In genomic region chr2:64653174-64654062, GRCh38 we compare ENCODE assay signal across 8 cellular contexts. TPM values are rescaled to one million over a fixed set of nuclear protein-coding genes. Genes with fewer than 3 reads are reported as not detected.
DNase-seq lines count a peak whose midpoint lies in the region; ATAC-seq and TF ChIP-seq lines count a peak whose summit lies in the region.

Gene SERTAD2 (minus strand): TSS chr2:64653913. CDS start chr2:64636871, 17,042 bp downstream.

- intact Hi-C loops in posterior cingulate gyrus (cut with DNase I) (loop anchor here (1.0 to 5.0 kb wide), 4 partner anchors 97 to 211 kb away; partner anchors contain the start of gene AFTPH), upper lobe of right lung (cut with DNase I) (no loop called here)

- peaks cover 4% of the 10 kb centered on the region for H3K36me3 Mint-ChIP-seq in activated naive CD8-positive, alpha-beta T cell treated with anti-CD3 and anti-CD28 coated beads, Interleukin-2, amount 10 ng/mL, durations not matched to agents 7 days and 5 days

- H3K27ac Mint-ChIP-seq in activated naive CD8-positive, alpha-beta T cell treated with anti-CD3 and anti-CD28 coated beads, Interleukin-2, amount 10 ng/mL, durations not matched to agents 7 days and 5 days, result peak within 1 kb of the TSS; percentile 90

- no peaks in the 10 kb centered on the region for H3K36me3 ChIP-seq in SU-DHL-6 (ENCODE audit: low read length)
- no peaks in the 10 kb centered on the region for H3K36me3 ChIP-seq in cardiac muscle cell
- H3K36me3 ChIP-seq in upper lobe of right lung, result no peaks in the 10 kb centered on the region

- peaks cover 57% of the 10 kb centered on the region for H3K4me1 Mint-ChIP-seq in activated naive CD8-positive, alpha-beta T cell treated with anti-CD3 and anti-CD28 coated beads, Interleukin-2, amount 10 ng/mL, durations not matched to agents 7 days and 5 days

- H3K4me2 ChIP-seq in SU-DHL-6 (ENCODE audit: low read depth, low read length, poor library complexity, severe bottlenecking), result peak within 1 kb of the TSS; percentile 96

- no peaks in the 10 kb centered on the region for H3K9me2 ChIP-seq in SU-DHL-6 (replicated peaks; ENCODE audit: insufficient read depth, low read length)

- H3K79me2 ChIP-seq in SU-DHL-6 (ENCODE audit: insufficient read depth, low read length), result peaks cover 65% of the 10 kb centered on the region

- peak within 1 kb of the TSS; percentile 95 for H3K27ac ChIP-seq in SU-DHL-6 (ENCODE audit: low read depth, low read length)
- H3K27ac ChIP-seq in cardiac muscle cell, result peak within 1 kb of the TSS; percentile 97
- H3K27ac ChIP-seq in upper lobe of right lung, result peak within 1 kb of the TSS; percentile 98

- no peaks in the 10 kb centered on the region for H3K27me3 Mint-ChIP-seq in activated naive CD8-positive, alpha-beta T cell treated with anti-CD3 and anti-CD28 coated beads, Interleukin-2, amount 10 ng/mL, durations not matched to agents 7 days and 5 days

- POLR2A ChIA-PET in GM10248 (lab: Yijun Ruan, JAX), result interaction anchor here (0.5 to 6.1 kb wide), 18 partner anchors 9 to 211 kb away, joined by 3 to 57 read pairs (median 6); no protein-coding TSS in a partner anchor
- POLR2A ChIA-PET in activated naive CD8-positive, alpha-beta T cell treated with anti-CD3 and anti-CD28 coated beads, Interleukin-2, amount 10 ng/mL, durations not matched to agents 7 days and 5 days (lab: Charles Lee), result interaction anchor here (0.6 to 8.9 kb wide), 31 partner anchors 9 to 574 kb away, joined by 3 to 137 read pairs (median 6); partner anchors contain the start of genes ACTR2 and AFTPH

- ATAC-seq in HG02588 (IDR thresholded peaks at IDR 0.05; ENCODE audit: unreplicated experiment), result peak; percentile 72
- peak; percentile 87 for ATAC-seq in activated naive CD8-positive, alpha-beta T cell treated with anti-CD3 and anti-CD28 coated beads, Interleukin-2, amount 10 ng/mL, durations not matched to agents 7 days and 5 days (ENCODE audit: low read depth)
- peak; percentile 94 for ATAC-seq in upper lobe of right lung

- peak within 1 kb of the TSS; percentile 88 for H3K4me3 ChIP-seq in SU-DHL-6 (ENCODE audit: insufficient read depth, low read length, poor library complexity, severe bottlenecking)
- H3K4me3 ChIP-seq in cardiac muscle cell, result peak within 1 kb of the TSS; percentile 90
- peak within 1 kb of the TSS; percentile 88 for H3K4me3 ChIP-seq in upper lobe of right lung

- no peaks in the 10 kb centered on the region for H3K9me3 Mint-ChIP-seq in activated naive CD8-positive, alpha-beta T cell treated with anti-CD3 and anti-CD28 coated beads, Interleukin-2, amount 10 ng/mL, durations not matched to agents 7 days and 5 days

- peak within 1 kb of the TSS; percentile 90 for H3K4me3 Mint-ChIP-seq in activated naive CD8-positive, alpha-beta T cell treated with anti-CD3 and anti-CD28 coated beads, Interleukin-2, amount 10 ng/mL, durations not matched to agents 7 days and 5 days

- H4K20me1 ChIP-seq in SU-DHL-6 (ENCODE audit: low read depth, low read length), result peaks cover 18% of the 10 kb centered on the region

- TF ChIP-seq CTCF in GM10248 (IDR thresholded peaks at IDR 0.05; ENCODE audit: control extremely low read depth, extremely low read depth, low read depth, missing control alignments), result no peak
- no peak for TF ChIP-seq CTCF in SU-DHL-6 (IDR thresholded peaks at IDR 0.05; ENCODE audit: insufficient read depth, low read length, poor library complexity, severe bottlenecking)
- TF ChIP-seq CTCF in cardiac muscle cell (IDR thresholded peaks at IDR 0.05; ENCODE audit: low read depth, low read length), result peak; percentile 11
- peak; percentile 25 for TF ChIP-seq CTCF in upper lobe of right lung (IDR thresholded peaks at IDR 0.05)

- peaks cover 69% of the 10 kb centered on the region for H3F3A ChIP-seq in SU-DHL-6 (ENCODE audit: insufficient read depth)

- H3K27me3 ChIP-seq in SU-DHL-6 (ENCODE audit: low read length), result no peaks in the 10 kb centered on the region
- H3K27me3 ChIP-seq in cardiac muscle cell, result no peaks in the 10 kb centered on the region
- H3K27me3 ChIP-seq in upper lobe of right lung, result no peaks in the 10 kb centered on the region

- H2AFZ ChIP-seq in SU-DHL-6 (ENCODE audit: low read depth, low read length, severe bottlenecking), result peak within 1 kb of the TSS; percentile 27

- H3K4me1 ChIP-seq in cardiac muscle cell (ENCODE audit: low read depth) (peaks cover 50% of the 10 kb centered on the region), upper lobe of right lung (peaks cover 48% of the 10 kb centered on the region)

- H3K9ac ChIP-seq in SU-DHL-6 (ENCODE audit: low read length), result peak within 1 kb of the TSS; percentile 94

- H3K9me3 ChIP-seq in SU-DHL-6 (ENCODE audit: insufficient read depth, low read length) (no peaks in the 10 kb centered on the region), cardiac muscle cell (ENCODE audit: low read depth) (no peaks in the 10 kb centered on the region), upper lobe of right lung (no peaks in the 10 kb centered on the region)

- CTCF ChIA-PET in GM10248 (lab: Yijun Ruan, JAX), result interaction anchor here (0.7 to 10.2 kb wide), 36 partner anchors 8 to 220 kb away, joined by 3 to 94 read pairs (median 4); partner anchors contain the start of gene AFTPH

- DNase-seq in GM10248 (ENCODE audit: extremely low spot score) (peak; percentile 95), NCI-H1105 treated with DMSO at 0.1 percent for 48 hours (lab: John Stamatoyannopoulos, UW) (peak; percentile 73), cardiac muscle cell (ENCODE audit: low read depth in 1 of 2, low spot score in 1 of 2) (peak; percentile 94), posterior cingulate gyrus (peak; percentile 69 to 98 (median 81)), upper lobe of right lung (peak; percentile 96)
- peak; percentile 88 for DNase-seq in activated naive CD8-positive, alpha-beta T cell treated with anti-CD3 and anti-CD28 coated beads, Interleukin-2, amount 10 ng/mL, durations not matched to agents 7 days and 5 days

RNA-seq across cellular contexts. Expression of gene SERTAD2, which starts in this region (rescaled TPM):
- total RNA-seq in activated naive CD8-positive, alpha-beta T cell treated with anti-CD3 and anti-CD28 coated beads, Interleukin-2, amount 10 ng/mL, durations not matched to agents 7 days and 5 days, result 10 to 100 TPM; 27.0 to 27.7 TPM
- total RNA-seq in cardiac muscle cell (14.0 and 21.2 TPM in 2 replicates), upper lobe of right lung (20.7 TPM)
- polyA plus RNA-seq in cardiac muscle cell, result 12.0 and 19.4 TPM in 2 replicates

Comparison
In these comparisons a context has a peak if more than half of its experiments do, and no peak if none do; other contexts are left out.
1. Peak in every context shown above with its lines: DNase-seq, ATAC-seq, H3K4me3 ChIP-seq and H3K27ac ChIP-seq.
2. CTCF ChIP-seq: peak in cardiac muscle cell (single experiment) and upper lobe of right lung (single experiment); none in GM10248 (single experiment) and SU-DHL-6 (single experiment).